ENCODE assay signal across 1 cellular context in the genomic region with DNA sequence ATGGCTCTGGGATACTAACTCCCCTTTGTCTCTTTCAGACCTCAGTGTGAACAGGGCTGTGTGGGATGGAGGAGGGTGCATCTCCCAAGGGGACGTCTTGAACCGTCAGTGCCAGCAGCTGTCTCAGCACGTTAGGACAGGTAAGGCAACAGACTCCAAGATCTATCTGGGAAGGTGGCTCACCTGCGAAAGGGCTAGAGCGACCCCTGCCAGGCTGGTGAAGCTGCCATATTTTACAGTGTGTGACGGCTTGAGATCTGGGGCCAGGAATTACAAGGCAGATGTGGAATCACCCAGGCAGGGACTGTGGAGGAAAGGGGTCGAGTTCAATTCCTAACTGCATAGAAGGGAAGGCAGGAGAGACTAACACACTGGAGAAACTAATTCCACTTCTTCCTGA.
TF ChIP-seq lines count a peak whose summit lies in the region.

No MANE protein-coding gene starts in this region.

TF ChIP-seq in HCT116, 20 proteins besides CTCF, POLR2A, EP300 and RAD21 (continued from another document):
- TF ChIP-seq, protein P1, sequence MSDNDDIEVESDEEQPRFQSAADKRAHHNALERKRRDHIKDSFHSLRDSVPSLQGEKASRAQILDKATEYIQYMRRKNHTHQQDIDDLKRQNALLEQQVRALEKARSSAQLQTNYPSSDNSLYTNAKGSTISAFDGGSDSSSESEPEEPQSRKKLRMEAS (IDR thresholded peaks at IDR 0.05): no peak
- TF ChIP-seq SP1 (IDR thresholded peaks at IDR 0.05; ENCODE audit: low read depth) (no peak), ZNF274 (IDR thresholded peaks at IDR 0.05; ENCODE audit: low read depth, low read length) (no peak), SIN3A (IDR thresholded peaks at IDR 0.05; ENCODE audit: low read depth) (no peak), CBX3 (IDR thresholded peaks at IDR 0.05; ENCODE audit: low read depth) (no peak), SRF (IDR thresholded peaks at IDR 0.05; ENCODE audit: low read depth) (no peak), ZFX (IDR thresholded peaks at IDR 0.05) (no peak), FOSL1 (IDR thresholded peaks at IDR 0.05; ENCODE audit: low read depth) (no peak), CEBPB (IDR thresholded peaks at IDR 0.05; ENCODE audit: low read depth) (no peak), EZH2 (IDR thresholded peaks at IDR 0.05) (no peak), YY1 (IDR thresholded peaks at IDR 0.05; ENCODE audit: extremely low read depth, insufficient replicate concordance, low read depth, low read length) (no peak), ELF1 (IDR thresholded peaks at IDR 0.05; ENCODE audit: borderline replicate concordance, low read depth) (no peak), POLR2AphosphoS5 (IDR thresholded peaks at IDR 0.05; ENCODE audit: low read depth, low read length) (no peak)
- TF ChIP-seq, protein P2, sequence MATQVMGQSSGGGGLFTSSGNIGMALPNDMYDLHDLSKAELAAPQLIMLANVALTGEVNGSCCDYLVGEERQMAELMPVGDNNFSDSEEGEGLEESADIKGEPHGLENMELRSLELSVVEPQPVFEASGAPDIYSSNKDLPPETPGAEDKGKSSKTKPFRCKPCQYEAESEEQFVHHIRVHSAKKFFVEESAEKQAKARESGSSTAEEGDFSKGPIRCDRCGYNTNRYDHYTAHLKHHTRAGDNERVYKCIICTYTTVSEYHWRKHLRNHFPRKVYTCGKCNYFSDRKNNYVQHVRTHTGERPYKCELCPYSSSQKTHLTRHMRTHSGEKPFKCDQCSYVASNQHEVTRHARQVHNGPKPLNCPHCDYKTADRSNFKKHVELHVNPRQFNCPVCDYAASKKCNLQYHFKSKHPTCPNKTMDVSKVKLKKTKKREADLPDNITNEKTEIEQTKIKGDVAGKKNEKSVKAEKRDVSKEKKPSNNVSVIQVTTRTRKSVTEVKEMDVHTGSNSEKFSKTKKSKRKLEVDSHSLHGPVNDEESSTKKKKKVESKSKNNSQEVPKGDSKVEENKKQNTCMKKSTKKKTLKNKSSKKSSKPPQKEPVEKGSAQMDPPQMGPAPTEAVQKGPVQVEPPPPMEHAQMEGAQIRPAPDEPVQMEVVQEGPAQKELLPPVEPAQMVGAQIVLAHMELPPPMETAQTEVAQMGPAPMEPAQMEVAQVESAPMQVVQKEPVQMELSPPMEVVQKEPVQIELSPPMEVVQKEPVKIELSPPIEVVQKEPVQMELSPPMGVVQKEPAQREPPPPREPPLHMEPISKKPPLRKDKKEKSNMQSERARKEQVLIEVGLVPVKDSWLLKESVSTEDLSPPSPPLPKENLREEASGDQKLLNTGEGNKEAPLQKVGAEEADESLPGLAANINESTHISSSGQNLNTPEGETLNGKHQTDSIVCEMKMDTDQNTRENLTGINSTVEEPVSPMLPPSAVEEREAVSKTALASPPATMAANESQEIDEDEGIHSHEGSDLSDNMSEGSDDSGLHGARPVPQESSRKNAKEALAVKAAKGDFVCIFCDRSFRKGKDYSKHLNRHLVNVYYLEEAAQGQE (IDR thresholded peaks at IDR 0.05; ENCODE audit: low read depth): no peak
- TF ChIP-seq, protein P3, sequence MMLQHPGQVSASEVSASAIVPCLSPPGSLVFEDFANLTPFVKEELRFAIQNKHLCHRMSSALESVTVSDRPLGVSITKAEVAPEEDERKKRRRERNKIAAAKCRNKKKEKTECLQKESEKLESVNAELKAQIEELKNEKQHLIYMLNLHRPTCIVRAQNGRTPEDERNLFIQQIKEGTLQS (IDR thresholded peaks at IDR 0.05): no peak
- TF ChIP-seq, protein P4, sequence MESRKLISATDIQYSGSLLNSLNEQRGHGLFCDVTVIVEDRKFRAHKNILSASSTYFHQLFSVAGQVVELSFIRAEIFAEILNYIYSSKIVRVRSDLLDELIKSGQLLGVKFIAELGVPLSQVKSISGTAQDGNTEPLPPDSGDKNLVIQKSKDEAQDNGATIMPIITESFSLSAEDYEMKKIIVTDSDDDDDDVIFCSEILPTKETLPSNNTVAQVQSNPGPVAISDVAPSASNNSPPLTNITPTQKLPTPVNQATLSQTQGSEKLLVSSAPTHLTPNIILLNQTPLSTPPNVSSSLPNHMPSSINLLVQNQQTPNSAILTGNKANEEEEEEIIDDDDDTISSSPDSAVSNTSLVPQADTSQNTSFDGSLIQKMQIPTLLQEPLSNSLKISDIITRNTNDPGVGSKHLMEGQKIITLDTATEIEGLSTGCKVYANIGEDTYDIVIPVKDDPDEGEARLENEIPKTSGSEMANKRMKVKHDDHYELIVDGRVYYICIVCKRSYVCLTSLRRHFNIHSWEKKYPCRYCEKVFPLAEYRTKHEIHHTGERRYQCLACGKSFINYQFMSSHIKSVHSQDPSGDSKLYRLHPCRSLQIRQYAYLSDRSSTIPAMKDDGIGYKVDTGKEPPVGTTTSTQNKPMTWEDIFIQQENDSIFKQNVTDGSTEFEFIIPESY (IDR thresholded peaks at IDR 0.05; ENCODE audit: extremely low read depth, insufficient replicate concordance, low read length): no peak
TF ChIP-seq in HCT116: peak in this region for 0.
